30 cellular contexts compared by ENCODE assay signal in genomic region chr1:214511639-214511998, GRCh38. TPM values are rescaled to one million over a fixed set of nuclear protein-coding genes. Genes with fewer than 3 reads are reported as not detected.
"Had no signal": no experiment of that assay in that cellular context is flagged by ENCODE, and none has a peak within 500 bp of the region (broad histone marks: within the 10 kb centered on the region; RNA-seq: fewer than 3 reads in every experiment).

No MANE protein-coding gene starts in this region.

- DNase-seq: activated B cell treated with CpG ODN at 0.5 μM for 24 hours; activated CD4-positive, alpha-beta T cell treated with anti-CD3 and anti-CD28 coated beads for 36 hours; activated CD8-positive, alpha-beta memory T cell treated with anti-CD3 and anti-CD28 coated beads, Interleukin-2, amount 10 ng/mL, durations not matched to agents 7 days and 5 days; activated CD8-positive, alpha-beta T cell treated with anti-CD3 and anti-CD28 coated beads, Interleukin-2, amount 10 ng/mL, durations not matched to agents 7 days and 5 days; activated naive CD4-positive, alpha-beta T cell; activated T-cell treated with anti-CD3 and anti-CD28 coated beads, Interleukin-2, amount 50 U/mL, for 48 hours; body of pancreas; cerebellar nuclear complex; effector memory CD8-positive, alpha-beta T cell; heart right ventricle; left lung; lower lobe of right lung; mesendoderm; natural killer cell; retina; sigmoid colon; stimulated activated CD4-positive, alpha-beta T cell treated with anti-CD3 and anti-CD28 coated beads, Interleukin-1b, Interleukin-23, amount 100 ng/mL, for 48 hours; stimulated activated CD4-positive, alpha-beta T cell treated with anti-CD3 and anti-CD28 coated beads, Interleukin-4, amount 100 ng/mL, for 4 hours; stimulated activated CD8-positive, alpha-beta memory T cell treated with anti-CD3 and anti-CD28 coated beads, Interleukin-4, amount 100 ng/mL, for 48 hours; stimulated activated naive CD8-positive, alpha-beta T cell treated with anti-CD3 and anti-CD28 coated beads, Interleukin-15, amount 100 ng/mL, for 72 hours; substantia nigra; T-cell; uterus had no signal

- H3K9me3 ChIP-seq: body of pancreas, lower lobe of right lung, sigmoid colon, uterus had no signal

- H3K27ac ChIP-seq: body of pancreas, cardiac muscle cell, coronary artery, heart right ventricle, left lung, lower lobe of right lung, sigmoid colon, uterus had no signal

- H3K36me3 Mint-ChIP-seq: activated CD8-positive, alpha-beta memory T cell treated with anti-CD3 and anti-CD28 coated beads, Interleukin-2, amount 10 ng/mL, durations not matched to agents 7 days and 5 days; activated naive CD4-positive, alpha-beta T cell treated with anti-CD3 and anti-CD28 coated beads, Interleukin-2, amount 50 U/mL, for 72 hours; natural killer cell; stimulated activated memory B cell treated with anti-CD40 and anti-IgM and Interleukin-4, amounts not matched to agents 10 μg/mL and 1 μg/mL and 100 μg/mL, for 72 hours; T-cell had no signal

- H3K4me1 ChIP-seq: uterus had no signal

- H3K4me3 ChIP-seq: body of pancreas, cardiac muscle cell, coronary artery, heart right ventricle, left lung, lower lobe of right lung, sigmoid colon, smooth muscle cell, uterus had no signal

- FAIRE-seq: islet of Langerhans had no signal

- H3K27me3 Mint-ChIP-seq: activated CD4-positive, alpha-beta T cell treated with anti-CD3 and anti-CD28 coated beads for 36 hours; T-cell; type B pancreatic cell had no signal

- H3K36me3 ChIP-seq: cardiac muscle cell, left lung, lower lobe of right lung, sigmoid colon, uterus had no signal

- H3K4me1 Mint-ChIP-seq: activated B cell treated with CpG ODN at 0.5 μM for 24 hours; activated CD8-positive, alpha-beta memory T cell treated with anti-CD3 and anti-CD28 coated beads, Interleukin-2, amount 10 ng/mL, durations not matched to agents 7 days and 5 days; natural killer cell; stimulated activated memory B cell treated with anti-CD40 and anti-IgM and Interleukin-4, amounts not matched to agents 10 μg/mL and 1 μg/mL and 100 μg/mL, for 72 hours; stimulated activated naive CD8-positive, alpha-beta T cell treated with anti-CD3 and anti-CD28 coated beads, Interleukin-15, amount 100 ng/mL, for 72 hours had no signal

- H3K27me3 ChIP-seq: body of pancreas, cardiac muscle cell, heart right ventricle, left lung, sigmoid colon, uterus had no signal

- H3K27ac Mint-ChIP-seq: activated B cell treated with CpG ODN at 0.5 μM for 24 hours; activated CD4-positive, alpha-beta T cell treated with anti-CD3 and anti-CD28 coated beads for 36 hours; activated CD8-positive, alpha-beta memory T cell treated with anti-CD3 and anti-CD28 coated beads, Interleukin-2, amount 10 ng/mL, durations not matched to agents 7 days and 5 days; activated CD8-positive, alpha-beta T cell treated with anti-CD3 and anti-CD28 coated beads, Interleukin-2, amount 10 ng/mL, durations not matched to agents 7 days and 5 days; activated naive CD4-positive, alpha-beta T cell treated with anti-CD3 and anti-CD28 coated beads, Interleukin-2, amount 50 U/mL, for 72 hours; effector memory CD8-positive, alpha-beta T cell; natural killer cell; stimulated activated memory B cell treated with anti-CD40 and anti-IgM and Interleukin-4, amounts not matched to agents 10 μg/mL and 1 μg/mL and 100 μg/mL, for 72 hours; stimulated activated naive CD8-positive, alpha-beta T cell treated with anti-CD3 and anti-CD28 coated beads, Interleukin-15, amount 100 ng/mL, for 72 hours; T-cell; type B pancreatic cell had no signal

- H3K4me2 ChIP-seq: smooth muscle cell had no signal

- H3K9me3 Mint-ChIP-seq: effector memory CD8-positive, alpha-beta T cell; natural killer cell; stimulated activated naive CD8-positive, alpha-beta T cell treated with anti-CD3 and anti-CD28 coated beads, Interleukin-15, amount 100 ng/mL, for 72 hours had no signal

- H3K4me3 Mint-ChIP-seq: activated B cell treated with CpG ODN at 0.5 μM for 24 hours; activated CD4-positive, alpha-beta T cell treated with anti-CD3 and anti-CD28 coated beads for 36 hours; activated CD8-positive, alpha-beta memory T cell treated with anti-CD3 and anti-CD28 coated beads, Interleukin-2, amount 10 ng/mL, durations not matched to agents 7 days and 5 days; activated CD8-positive, alpha-beta T cell treated with anti-CD3 and anti-CD28 coated beads, Interleukin-2, amount 10 ng/mL, durations not matched to agents 7 days and 5 days; effector memory CD8-positive, alpha-beta T cell; natural killer cell; stimulated activated memory B cell treated with anti-CD40 and anti-IgM and Interleukin-4, amounts not matched to agents 10 μg/mL and 1 μg/mL and 100 μg/mL, for 72 hours; stimulated activated naive CD8-positive, alpha-beta T cell treated with anti-CD3 and anti-CD28 coated beads, Interleukin-15, amount 100 ng/mL, for 72 hours; T-cell; type B pancreatic cell had no signal

RNA-seq across cellular contexts. Expression of gene PTPN14, which starts 39.8 kb away (rescaled TPM):
- total RNA-seq: activated B cell treated with CpG ODN at 0.5 μM for 24 hours had no signal
